8 cellular contexts compared by ENCODE assay signal in genomic region chr16:20904507-20905079, GRCh38. TPM values are rescaled to one million over a fixed set of nuclear protein-coding genes. Genes with fewer than 3 reads are reported as not detected.
DNase-seq lines count a peak whose midpoint lies in the region; ATAC-seq and TF ChIP-seq lines count a peak whose summit lies in the region.

No MANE protein-coding gene starts in this region.

- intact Hi-C loops in right lobe of liver (cut with DNase I), result loop anchor here in 1 of 2 donors (10.0 kb wide), 1 partner anchor 50 kb away; no protein-coding TSS in a partner anchor

- H3K4me1 ChIP-seq in adipocyte (ENCODE audit: control insufficient read depth, insufficient read depth, low read length) (peaks cover 77% of the 10 kb centered on the region), right lobe of liver (peaks cover 4 to 23% (median 5%) of the 10 kb centered on the region in 4 donors)

- H3K36me3 ChIP-seq in adipocyte (ENCODE audit: control insufficient read depth, insufficient read depth, low read length, severe bottlenecking) (no peaks in the 10 kb centered on the region), right lobe of liver (no peaks in the 10 kb centered on the region)

- no peak for TF ChIP-seq POLR2A in right lobe of liver (IDR thresholded peaks at IDR 0.05)

- peak overlapping the region; percentile 34 to 72 (median 42) for H3K27ac ChIP-seq in right lobe of liver

- no peak for TF ChIP-seq CTCF in right lobe of liver (IDR thresholded peaks at IDR 0.05)

- H3K9ac ChIP-seq in adipocyte (ENCODE audit: low read length), result peak overlapping the region; percentile 99

- H3K4me3 ChIP-seq in adipocyte (ENCODE audit: low read length), result peak overlapping the region; percentile 71
- H3K4me3 ChIP-seq in right lobe of liver, result no peak overlapping the region

- peak; percentile 85 for DNase-seq in GDM1 (lab: John Stamatoyannopoulos, UW)
- peak; percentile 97 for DNase-seq in MV-4-11 (lab: John Stamatoyannopoulos, UW)
- DNase-seq in adipocyte (ENCODE audit: low read depth), result peak; percentile 52
- DNase-seq in right lobe of liver, result no peak
- DNase-seq in NCI-H2227 treated with DMSO at 0.1 percent for 48 hours (lab: John Stamatoyannopoulos, UW), result no peak
- DNase-seq in midbrain (lab: John Stamatoyannopoulos, UW), result no peak
- no peak for DNase-seq in NCI-H1092 treated with DMSO at 0.1 percent for 48 hours (lab: John Stamatoyannopoulos, UW)

- H3K27me3 ChIP-seq in adipocyte (replicated peaks; ENCODE audit: control insufficient read depth, insufficient read depth, low read length) (no peaks in the 10 kb centered on the region), right lobe of liver (no peaks in the 10 kb centered on the region)

- ATAC-seq in right lobe of liver (peak in 1 of 4 donors; percentile 15), HG02798 (IDR thresholded peaks at IDR 0.05; ENCODE audit: poor library complexity, unreplicated experiment) (no peak)

- H3K9me3 ChIP-seq in adipocyte (ENCODE audit: control insufficient read depth, low read length), result no peaks in the 10 kb centered on the region
- no peaks in the 10 kb centered on the region for H3K9me3 ChIP-seq in right lobe of liver

- 19% methylated on average over 3 of the region's 3 CpGs for WGBS in right lobe of liver (ENCODE audit: insufficient coverage, low coverage, low lambda C conversion rate, missing lambda C conversion rate)

RNA-seq across cellular contexts. Expression of gene LYRM1, which starts 4.0 kb away (rescaled TPM):
- total RNA-seq in right lobe of liver, result 100 to 1,000 TPM in 1 of 6 experiments, 10 to 100 TPM in 5; 32.4 to 102 (median 37.9) TPM

RNA-seq across cellular contexts. Expression of gene DCUN1D3, which starts 4.4 kb away (rescaled TPM):
- total RNA-seq in right lobe of liver, result 10 to 100 TPM; 10.3 to 15.1 (median 13.8) TPM

Comparison
In these comparisons a context has a peak if more than half of its experiments do, and no peak if none do; other contexts are left out.
1. DNase-seq: peak in GDM1 (single experiment), MV-4-11 (single experiment) and adipocyte (single experiment); none in right lobe of liver (0 of 3), NCI-H2227 treated with DMSO at 0.1 percent for 48 hours (single experiment), midbrain (single experiment) and NCI-H1092 treated with DMSO at 0.1 percent for 48 hours (single experiment).